Comparison of ENCODE assay signal across 8 cellular contexts in the genomic region with DNA sequence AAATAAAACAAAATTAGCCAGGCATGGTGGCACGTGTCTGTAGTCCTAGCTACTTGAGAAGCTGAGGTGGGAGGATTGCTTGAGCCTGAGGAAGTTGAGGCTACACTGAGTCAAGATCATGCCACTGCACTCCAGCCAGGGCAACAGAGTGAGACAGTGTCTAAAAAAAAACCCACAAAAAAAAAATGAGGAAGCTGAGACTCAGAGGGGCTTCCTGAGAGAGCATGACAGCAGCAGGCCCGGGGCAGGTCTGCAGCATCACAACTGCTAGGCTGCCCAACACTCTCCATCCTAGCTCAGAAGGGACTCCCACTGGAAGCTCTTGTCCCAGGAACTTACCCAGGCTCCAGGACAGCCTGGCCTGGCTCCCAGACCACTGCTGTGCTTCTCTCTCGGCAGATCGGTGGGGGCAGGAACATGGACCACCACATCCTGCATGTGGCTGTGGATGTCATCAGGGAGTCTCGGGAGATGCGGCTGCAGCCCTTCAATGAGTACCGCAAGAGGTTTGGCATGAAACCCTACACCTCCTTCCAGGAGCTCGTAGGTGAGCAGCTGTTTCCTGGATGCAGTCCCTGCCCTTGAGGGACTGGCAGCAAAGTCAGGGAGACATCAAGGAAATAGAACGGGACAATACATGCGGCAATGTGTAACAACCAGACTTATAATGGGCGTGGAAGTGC. TPM values are rescaled to one million over a fixed set of nuclear protein-coding genes. Genes with fewer than 3 reads are reported as not detected.
A peak's percentile ranks its signal among the peaks of the same experiment; 100 is the strongest.
DNase-seq lines count a peak whose midpoint lies in the region; ATAC-seq and TF ChIP-seq lines count a peak whose summit lies in the region.

No MANE protein-coding gene starts in this region.

- ATAC-seq in GM19452 (IDR thresholded peaks at IDR 0.05; ENCODE audit: unreplicated experiment): peak; percentile 61

- H2BK15ac ChIP-seq in mesendoderm (replicated peaks; ENCODE audit: low read depth): no peak overlapping the region

- CTCF ChIA-PET in HEK293T (lab: Yijun Ruan, JAX): interaction anchor here (0.6 kb wide), 1 partner anchor 387 kb away, joined by 3 read pairs; no protein-coding TSS in a partner anchor

- no peaks in the 10 kb centered on the region for H3K79me2 ChIP-seq in mesendoderm (ENCODE audit: control insufficient read depth, insufficient read depth, low read length)

- peak; percentile 73 for DNase-seq in HT1080 (ENCODE audit: low read depth)
- DNase-seq in UCSD-AML1 (lab: John Stamatoyannopoulos, UW; ENCODE audit: unreplicated experiment): peak; percentile 50
- DNase-seq in HEK293T (ENCODE audit: extremely low spot score): no peak
- no peak for DNase-seq in GM13976 (ENCODE audit: low spot score)
- no peak for DNase-seq in occipital lobe (lab: John Stamatoyannopoulos, UW)
- no peak for DNase-seq in mesendoderm

- H2AK5ac ChIP-seq in mesendoderm (ENCODE audit: low read length): no peak overlapping the region

- H3K4ac ChIP-seq in mesendoderm (ENCODE audit: low read depth, low read length): no peak overlapping the region

- no peak overlapping the region for H4K5ac ChIP-seq in mesendoderm (ENCODE audit: low read length)

- no peak overlapping the region for H2BK120ac ChIP-seq in mesendoderm (ENCODE audit: low read depth, low read length)

- no peak overlapping the region for H3K4me3 ChIP-seq in rectal smooth muscle tissue (ENCODE audit: low read length)
- H3K4me3 ChIP-seq in mesendoderm (ENCODE audit: low read length): no peak overlapping the region

- in situ Hi-C loops in GM13976 (cut with MboI; ENCODE audit: low sequenced_read_pairs, unreplicated experiment): no loop called here

- no peak overlapping the region for H3K4me2 ChIP-seq in mesendoderm (ENCODE audit: low read length)

- no peak overlapping the region for H3K9ac ChIP-seq in rectal smooth muscle tissue (ENCODE audit: low read length)
- no peak overlapping the region for H3K9ac ChIP-seq in mesendoderm (ENCODE audit: low read length)

- H2BK5ac ChIP-seq in mesendoderm (ENCODE audit: low read length): no peak overlapping the region

- H3K36me3 ChIP-seq in rectal smooth muscle tissue (ENCODE audit: control insufficient read depth, insufficient read depth, low read length) (peaks cover 15% of the 10 kb centered on the region), mesendoderm (ENCODE audit: control insufficient read depth, insufficient read depth, low read length) (no peaks in the 10 kb centered on the region)

- no peak overlapping the region for H4K8ac ChIP-seq in mesendoderm (ENCODE audit: low read depth, low read length)

- H3K4me1 ChIP-seq in rectal smooth muscle tissue (ENCODE audit: control insufficient read depth, insufficient read depth, low read length) (peaks cover 13% of the 10 kb centered on the region), mesendoderm (ENCODE audit: control insufficient read depth, low read depth, low read length) (no peaks in the 10 kb centered on the region)

- POLR2A ChIA-PET in HEK293T (lab: Yijun Ruan, JAX): no interaction called here

- H3K27me3 ChIP-seq in rectal smooth muscle tissue (ENCODE audit: control insufficient read depth, insufficient read depth, low read length): no peaks in the 10 kb centered on the region
- no peaks in the 10 kb centered on the region for H3K27me3 ChIP-seq in mesendoderm (ENCODE audit: insufficient read depth, low read length, poor library complexity)

- no peak for TF ChIP-seq CTCF in GM13976 (IDR thresholded peaks at IDR 0.05; ENCODE audit: borderline replicate concordance, control extremely low read depth, extremely low read depth, insufficient read depth, missing control alignments)

- no peak overlapping the region for H3K23ac ChIP-seq in mesendoderm (ENCODE audit: low read length)

- no peak overlapping the region for H3K18ac ChIP-seq in mesendoderm (ENCODE audit: low read length)

- no peak overlapping the region for H3K56ac ChIP-seq in mesendoderm (ENCODE audit: low read length)

- H3K79me1 ChIP-seq in mesendoderm (ENCODE audit: low read length): no peaks in the 10 kb centered on the region

- no CpG with 5 or more reads among the region's 11 CpGs for WGBS in mesendoderm (ENCODE audit: extremely low coverage, insufficient coverage, low lambda C conversion rate)

- H3K27ac ChIP-seq in rectal smooth muscle tissue (ENCODE audit: low read depth, low read length): peak overlapping the region; percentile 1
- H3K27ac ChIP-seq in mesendoderm (ENCODE audit: low read depth, low read length): no peak overlapping the region

TF ChIP-seq in HEK293T, 16 proteins besides CTCF, POLR2A, EP300 and RAD21:
- TF ChIP-seq ZNF384 (IDR thresholded peaks at IDR 0.05) (no peak), HDGF (IDR thresholded peaks at IDR 0.05; ENCODE audit: borderline replicate concordance) (no peak), SUZ12 (IDR thresholded peaks at IDR 0.05) (no peak), ELF4 (IDR thresholded peaks at IDR 0.05) (no peak), TARDBP (IDR thresholded peaks at IDR 0.05) (no peak), BHLHE40 (IDR thresholded peaks at IDR 0.05; ENCODE audit: borderline replicate concordance) (no peak), FOXA1 (IDR thresholded peaks at IDR 0.05) (no peak), NFRKB (IDR thresholded peaks at IDR 0.05) (no peak), SP1 (IDR thresholded peaks at IDR 0.05) (no peak), L3MBTL2 (conservative IDR thresholded peaks at IDR 0.05) (no peak), FOXK2 (IDR thresholded peaks at IDR 0.05) (no peak), FOXM1 (IDR thresholded peaks at IDR 0.05; ENCODE audit: borderline replicate concordance) (no peak), LEF1 (IDR thresholded peaks at IDR 0.05; ENCODE audit: borderline replicate concordance) (no peak)
- TF ChIP-seq, protein P1, sequence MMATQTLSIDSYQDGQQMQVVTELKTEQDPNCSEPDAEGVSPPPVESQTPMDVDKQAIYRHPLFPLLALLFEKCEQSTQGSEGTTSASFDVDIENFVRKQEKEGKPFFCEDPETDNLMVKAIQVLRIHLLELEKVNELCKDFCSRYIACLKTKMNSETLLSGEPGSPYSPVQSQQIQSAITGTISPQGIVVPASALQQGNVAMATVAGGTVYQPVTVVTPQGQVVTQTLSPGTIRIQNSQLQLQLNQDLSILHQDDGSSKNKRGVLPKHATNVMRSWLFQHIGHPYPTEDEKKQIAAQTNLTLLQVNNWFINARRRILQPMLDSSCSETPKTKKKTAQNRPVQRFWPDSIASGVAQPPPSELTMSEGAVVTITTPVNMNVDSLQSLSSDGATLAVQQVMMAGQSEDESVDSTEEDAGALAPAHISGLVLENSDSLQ (IDR thresholded peaks at IDR 0.05): no peak

RNA-seq across cellular contexts. Expression of a gene that starts 19.1 kb away (rescaled TPM):
- 0.07 and 0.24 TPM in 2 replicates for total RNA-seq in HT1080 (2014; rRNA removed; shearing (Covaris generic))
- 0.29 and 0.46 TPM in 2 replicates for polyA plus RNA-seq in HT1080 (2015; cell fraction: cytosol; rRNA removed)
- polyA plus RNA-seq in HT1080 (2015; cell fraction: nucleus; rRNA removed): 0.59 and 0.63 TPM in 2 replicates
- 0.47 TPM for total RNA-seq in occipital lobe
- 0.07 TPM for polyA plus RNA-seq in mesendoderm (2013, experiment 1 of 2)
- 0.10 TPM for polyA plus RNA-seq in mesendoderm (2013, experiment 2 of 2)

Comparison
In these comparisons a context has a peak if more than half of its experiments do, and no peak if none do; other contexts are left out.
1. DNase-seq: peak in HT1080 (single experiment) and UCSD-AML1 (single experiment); none in HEK293T (single experiment), GM13976 (single experiment), occipital lobe (single experiment) and mesendoderm (single experiment).